In the genomic region with DNA sequence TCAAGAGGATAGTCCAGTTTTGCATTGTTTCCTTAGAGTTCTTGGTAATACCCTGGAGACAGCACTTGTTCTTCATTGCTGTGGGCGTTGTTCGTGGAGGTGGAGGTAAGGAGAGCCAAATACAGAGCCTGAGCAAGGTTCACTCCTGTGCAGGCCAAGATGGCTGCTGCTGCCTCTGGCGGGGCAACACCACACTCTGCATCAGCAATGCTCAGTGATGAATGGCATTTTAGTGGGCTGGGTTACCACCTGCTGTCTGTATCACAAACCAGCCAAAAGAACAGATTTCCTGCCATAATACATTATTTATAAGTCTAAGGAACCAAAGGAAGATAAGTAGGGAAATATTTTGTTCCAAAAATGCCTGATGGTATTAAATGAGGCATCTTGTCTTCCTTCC, we compare ENCODE assay signal across 21 cellular contexts.
"Had no signal": no experiment of that assay in that cellular context is flagged by ENCODE, and none has a peak within 500 bp of the region (broad histone marks: within the 10 kb centered on the region; RNA-seq: fewer than 3 reads in every experiment).

No MANE protein-coding gene starts in this region.

- H3K4me2 ChIP-seq: hepatocyte had no signal

- H3K4me1 ChIP-seq: colonic mucosa, parathyroid adenoma, uterus had no signal

- H3K4me3 ChIP-seq: cardiac muscle cell, colonic mucosa, esophagus muscularis mucosa, hepatocyte, tibial artery, uterus had no signal

- H3K36me3 ChIP-seq: cardiac muscle cell, colonic mucosa, esophagus muscularis mucosa, tibial artery, uterus had no signal

- H3K79me2 ChIP-seq: hepatocyte had no signal

- H3K9me3 ChIP-seq: colonic mucosa, esophagus muscularis mucosa, tibial artery, uterus had no signal

- ATAC-seq: activated CD8-positive, alpha-beta T cell treated with anti-CD3 and anti-CD28 coated beads for 36 hours; activated T-cell treated with anti-CD3 and anti-CD28 coated beads, Interleukin-2, amount 50 U/mL, for 4 hours; left lobe of liver had no signal

- H2AFZ ChIP-seq: hepatocyte, parathyroid adenoma had no signal

- H3K27ac ChIP-seq: cardiac muscle cell, colonic mucosa, esophagus muscularis mucosa, hepatocyte, parathyroid adenoma, tibial artery, uterus had no signal

- DNase-seq: activated B cell treated with CpG ODN at 0.5 μM for 24 hours; activated CD4-positive, alpha-beta T cell treated with anti-CD3 and anti-CD28 coated beads for 48 hours; activated CD8-positive, alpha-beta T cell treated with anti-CD3 and anti-CD28 coated beads for 36 hours; activated effector memory CD4-positive, alpha-beta T cell treated with Interleukin-2 at 50 U/mL for 16 hours; activated naive CD4-positive, alpha-beta T cell treated with anti-CD3 and anti-CD28 coated beads, Interleukin-2, amount 50 U/mL, for 16 hours; activated T-cell treated with anti-CD3 and anti-CD28 coated beads, Interleukin-2, amount 50 U/mL, for 4 hours; colonic mucosa; naive B cell; retina; stimulated activated CD4-positive, alpha-beta T cell treated with anti-CD3 and anti-CD28 coated beads, Interleukin-12 subunit alpha, Interleukin-12 subunit beta, amount 100 ng/mL, for 4 hours; stimulated activated CD4-positive, alpha-beta T cell treated with anti-CD3 and anti-CD28 coated beads, Interleukin-2, amount 100 ng/mL, for 24 hours; tibial artery; uterus had no signal

- H3K27me3 ChIP-seq: colonic mucosa, esophagus muscularis mucosa, hepatocyte, tibial artery, uterus had no signal

- FAIRE-seq: astrocyte, keratinocyte, TTC549 had no signal
